In genomic region chr6:43972179-43972914, GRCh38 we compare ENCODE assay signal across 12 cellular contexts.
DNase-seq lines count a peak whose midpoint lies in the region; ATAC-seq and TF ChIP-seq lines count a peak whose summit lies in the region.
"Had no signal": no experiment of that assay in that cellular context is flagged by ENCODE, and none has a peak within 500 bp of the region (broad histone marks: within the 10 kb centered on the region; RNA-seq: fewer than 3 reads in every experiment).

No MANE protein-coding gene starts in this region.

- H3K9me3 ChIP-seq in AG04450 (ENCODE audit: control insufficient read depth, insufficient read depth, low read length) (peaks cover 4% of the 10 kb centered on the region; the same call in 1 of the 2 replicates), esophagus muscularis mucosa (no peaks in the 10 kb centered on the region)

- intact Hi-C loops in esophagus muscularis mucosa (cut with DNase I) = loop anchor here (2.0 to 10.0 kb wide), 2 partner anchors 102 to 198 kb away; partner anchors contain the start of gene VEGFA

- ATAC-seq in HG03442 (IDR thresholded peaks at IDR 0.05; ENCODE audit: unreplicated experiment) (no peak), GM18873 (IDR thresholded peaks at IDR 0.05; ENCODE audit: low FRiP score, unreplicated experiment) (no peak)
- ATAC-seq: GM23338 had no signal

- H3K9me3 Mint-ChIP-seq in nephron progenitor cell = peaks cover 13% of the 10 kb centered on the region
- H3K9me3 Mint-ChIP-seq: GM23338 had no signal

- TF ChIP-seq EP300 in esophagus muscularis mucosa (IDR thresholded peaks at IDR 0.05) = no peak

- CTCF ChIA-PET in AG04450 (lab: Charles Lee) = interaction anchor here (1.2 to 1.6 kb wide), 3 partner anchors 19 to 198 kb away, joined by 5 read pairs; no protein-coding TSS in a partner anchor

- H3K4me1 ChIP-seq in esophagus muscularis mucosa = peaks cover 19 to 39% (median 36%) of the 10 kb centered on the region in 4 donors

- TF ChIP-seq CTCF in AG04450 (IDR thresholded peaks at IDR 0.05; ENCODE audit: low read depth, low read length) (no peak), esophagus muscularis mucosa (IDR thresholded peaks at IDR 0.05) (peak in 1 of 3 experiments; percentile 29), nephron progenitor cell (IDR thresholded peaks at IDR 0.05) (no peak)

- no peaks in the 10 kb centered on the region for H3K36me3 ChIP-seq in esophagus muscularis mucosa

- peak overlapping the region; percentile 55 for H3K27ac Mint-ChIP-seq in nephron progenitor cell
- H3K27ac Mint-ChIP-seq: CD4-positive, CD25-positive, alpha-beta regulatory T cell; GM23338 had no signal

- H3K4me3 ChIP-seq in AG04450 (ENCODE audit: low read depth, low read length) (no peak overlapping the region), esophagus muscularis mucosa (no peak overlapping the region)
- H3K4me3 ChIP-seq: GM23338 had no signal

- H3K27me3 Mint-ChIP-seq in nephron progenitor cell (ENCODE audit: low read depth, poor library complexity) = peaks cover 27% of the 10 kb centered on the region

- POLR2A ChIA-PET in AG04450 (lab: Yijun Ruan, JAX) = interaction anchor here (0.7 to 1.3 kb wide), 3 partner anchors 9 to 39 kb away, joined by 3 to 4 read pairs (median 4); no protein-coding TSS in a partner anchor

- H3K27ac ChIP-seq in AG04450 (ENCODE audit: low read depth, low read length) = peak overlapping the region; percentile 61
- peak overlapping the region; percentile 75 to 89 (median 80) for H3K27ac ChIP-seq in esophagus muscularis mucosa (replicated peaks in 1 of 4)

- H3K27me3 ChIP-seq in AG04450 (ENCODE audit: control insufficient read depth, insufficient read depth, low read length) (no peaks in the 10 kb centered on the region), esophagus muscularis mucosa (no peaks in the 10 kb centered on the region)

- peaks cover 17% of the 10 kb centered on the region for H3K4me1 Mint-ChIP-seq in nephron progenitor cell
- H3K4me1 Mint-ChIP-seq: CD4-positive, CD25-positive, alpha-beta regulatory T cell had no signal

- WGBS in esophagus muscularis mucosa = 59% methylated on average over 6 of the region's 6 CpGs

- TF ChIP-seq POLR2A in esophagus muscularis mucosa (IDR thresholded peaks at IDR 0.05; ENCODE audit: low read depth) = no peak

- no peaks in the 10 kb centered on the region for H3K36me3 Mint-ChIP-seq in nephron progenitor cell (ENCODE audit: low read depth)
- H3K36me3 Mint-ChIP-seq: CD4-positive, CD25-positive, alpha-beta regulatory T cell had no signal

- no peak overlapping the region for H3K4me3 Mint-ChIP-seq in nephron progenitor cell
- H3K4me3 Mint-ChIP-seq: CD4-positive, CD25-positive, alpha-beta regulatory T cell; GM23338 had no signal

- DNase-seq in AG04450 (ENCODE audit: low read depth, low spot score) (no peak), RPMI8226 (peak; percentile 81), esophagus muscularis mucosa (ENCODE audit: extremely low spot score) (no peak), nephron progenitor cell (no peak), HuH-7 (ENCODE audit: low spot score) (no peak), DMS153 (lab: John Stamatoyannopoulos, UW) (no peak)
- DNase-seq: CD4-positive, CD25-positive, alpha-beta regulatory T cell; NCI-H146; stimulated activated CD4-positive, alpha-beta T cell treated with anti-CD3 and anti-CD28 coated beads, Interleukin-4, amount 100 ng/mL, for 24 hours had no signal
